ENCODE assay signal across 26 cellular contexts in the genomic region with DNA sequence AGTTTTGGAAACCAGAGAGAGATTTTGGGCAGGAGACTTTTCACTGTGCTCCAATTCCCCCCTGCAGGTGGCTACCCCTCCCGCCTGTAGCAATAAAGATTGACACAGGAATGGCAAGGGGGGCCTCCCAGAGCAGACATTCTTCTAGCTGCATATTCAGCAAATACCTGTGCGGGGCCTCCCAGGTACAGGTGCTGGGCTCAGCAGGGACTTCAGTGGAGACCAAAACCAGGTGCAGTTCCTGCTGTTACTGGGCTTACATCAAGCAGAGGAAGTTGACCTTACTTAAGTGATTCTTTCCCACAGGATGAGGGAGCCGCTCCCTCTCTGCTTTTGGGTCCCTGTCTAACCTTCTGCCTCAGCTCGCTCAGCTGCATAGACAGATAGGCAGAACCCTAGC.
"Had no signal": no experiment of that assay in that cellular context is flagged by ENCODE, and none has a peak within 500 bp of the region (broad histone marks: within the 10 kb centered on the region; RNA-seq: fewer than 3 reads in every experiment).

No MANE protein-coding gene starts in this region.

- H3K36me3 ChIP-seq: adrenal gland, ascending aorta, right lobe of liver, stomach, suprapubic skin, tibial nerve had no signal

- H3K4me1 Mint-ChIP-seq: activated CD4-positive, alpha-beta T cell treated with anti-CD3 and anti-CD28 coated beads, Interleukin-2, amount 10 ng/mL, durations not matched to agents 7 days and 5 days; memory B cell; stimulated activated memory B cell treated with anti-CD40 and anti-IgM and Interleukin-4, amounts not matched to agents 10 μg/mL and 1 μg/mL and 100 μg/mL, for 72 hours had no signal

- H3K27ac Mint-ChIP-seq: activated CD4-positive, alpha-beta T cell treated with anti-CD3 and anti-CD28 coated beads, Interleukin-2, amount 10 ng/mL, durations not matched to agents 7 days and 5 days; activated naive CD8-positive, alpha-beta T cell; memory B cell; nephron progenitor cell; stimulated activated memory B cell treated with anti-CD40 and anti-IgM and Interleukin-4, amounts not matched to agents 10 μg/mL and 1 μg/mL and 100 μg/mL, for 72 hours had no signal

- DNase-seq: activated CD4-positive, alpha-beta T cell treated with anti-CD3 and anti-CD28 coated beads, Interleukin-2, amount 10 ng/mL, durations not matched to agents 7 days and 5 days; activated CD4-positive, CD25-positive, alpha-beta regulatory T cell treated with anti-CD3 and anti-CD28 coated beads, Interleukin-2, amount 50 U/mL, for 72 hours; activated naive CD4-positive, alpha-beta T cell; activated T-cell treated with anti-CD3 and anti-CD28 coated beads, Interleukin-2, amount 50 U/mL, for 1 hour; adrenal gland; central memory CD4-positive, alpha-beta T cell; dermis blood vessel endothelial cell; effector CD8-positive, alpha-beta T cell; foreskin keratinocyte; islet precursor cell; left cardiac atrium; nephron progenitor cell; right lobe of liver; small intestine; stimulated activated CD4-positive, alpha-beta T cell treated with anti-CD3 and anti-CD28 coated beads, Interleukin-15, amount 100 ng/mL, for 24 hours; stomach; SW 1271; T-helper 2 cell had no signal

- H3K27ac ChIP-seq: adrenal gland, ascending aorta, foreskin keratinocyte, parathyroid adenoma, right lobe of liver, stomach, suprapubic skin, tibial nerve, VCaP had no signal

- H3K36me3 Mint-ChIP-seq: activated naive CD8-positive, alpha-beta T cell; memory B cell; stimulated activated memory B cell treated with anti-CD40 and anti-IgM and Interleukin-4, amounts not matched to agents 10 μg/mL and 1 μg/mL and 100 μg/mL, for 72 hours had no signal

- H3K9me3 ChIP-seq: adrenal gland, ascending aorta, right lobe of liver, stomach, suprapubic skin, tibial nerve had no signal

- H3K27me3 Mint-ChIP-seq: activated CD4-positive, alpha-beta T cell treated with anti-CD3 and anti-CD28 coated beads, Interleukin-2, amount 10 ng/mL, durations not matched to agents 7 days and 5 days had no signal

- H3K9me3 Mint-ChIP-seq: activated CD4-positive, alpha-beta T cell treated with anti-CD3 and anti-CD28 coated beads, Interleukin-2, amount 10 ng/mL, durations not matched to agents 7 days and 5 days; memory B cell; nephron progenitor cell; stimulated activated memory B cell treated with anti-CD40 and anti-IgM and Interleukin-4, amounts not matched to agents 10 μg/mL and 1 μg/mL and 100 μg/mL, for 72 hours had no signal

- H3K27me3 ChIP-seq: adrenal gland, ascending aorta, foreskin keratinocyte, right lobe of liver, suprapubic skin, tibial nerve had no signal

- ATAC-seq: foreskin keratinocyte; left cardiac atrium; right lobe of liver; stimulated activated memory B cell treated with anti-CD40 and anti-IgM and Interleukin-4, amounts not matched to agents 10 μg/mL and 1 μg/mL and 100 μg/mL, for 72 hours had no signal

- H3K4me3 Mint-ChIP-seq: activated CD4-positive, alpha-beta T cell treated with anti-CD3 and anti-CD28 coated beads, Interleukin-2, amount 10 ng/mL, durations not matched to agents 7 days and 5 days; activated naive CD8-positive, alpha-beta T cell; memory B cell; nephron progenitor cell; stimulated activated memory B cell treated with anti-CD40 and anti-IgM and Interleukin-4, amounts not matched to agents 10 μg/mL and 1 μg/mL and 100 μg/mL, for 72 hours had no signal

- H3K4me3 ChIP-seq: adrenal gland, ascending aorta, right lobe of liver, stomach, suprapubic skin, tibial nerve had no signal

- H3K4me1 ChIP-seq: adrenal gland, foreskin keratinocyte, parathyroid adenoma, right lobe of liver, stomach, suprapubic skin, tibial nerve had no signal
